Comparison of ENCODE assay signal across 21 cellular contexts in the genomic region with DNA sequence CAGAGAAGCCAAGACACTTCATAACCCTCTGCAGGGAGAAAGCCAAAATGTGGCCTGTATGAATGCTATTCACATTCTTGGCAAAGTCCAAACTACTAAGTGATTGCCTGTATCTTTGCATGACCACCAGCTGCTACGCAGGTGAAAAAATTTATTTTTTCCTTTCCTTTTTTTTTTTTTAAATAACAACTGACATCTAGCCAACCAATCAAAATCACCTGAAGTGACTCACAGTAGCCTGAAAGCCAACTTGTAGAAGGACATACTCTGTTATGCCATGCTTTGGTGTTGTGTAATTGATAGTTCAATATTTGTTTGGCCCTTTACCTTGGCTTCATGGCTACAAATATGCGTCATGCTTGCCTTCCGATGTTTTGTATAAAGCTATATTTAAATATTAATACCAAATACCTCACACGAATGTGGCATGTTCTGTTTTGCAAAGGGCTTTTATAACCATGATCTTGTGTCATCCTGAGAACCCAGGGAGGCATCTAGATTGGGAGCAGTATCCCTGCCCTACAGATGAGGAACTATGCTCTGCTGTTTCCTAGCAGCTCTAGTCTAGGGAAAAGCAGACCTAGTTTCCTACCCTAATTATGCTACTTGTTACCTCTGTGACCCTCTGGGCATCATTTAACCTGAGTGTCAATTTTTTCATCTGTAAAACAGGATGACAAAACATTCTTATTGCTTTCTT.
DNase-seq lines count a peak whose midpoint lies in the region; ATAC-seq and TF ChIP-seq lines count a peak whose summit lies in the region.
"Had no signal": no experiment of that assay in that cellular context is flagged by ENCODE, and none has a peak within 500 bp of the region (broad histone marks: within the 10 kb centered on the region; RNA-seq: fewer than 3 reads in every experiment).

No MANE protein-coding gene starts in this region.

- no peaks in the 10 kb centered on the region for H3K4me1 ChIP-seq in mucosa of descending colon (ENCODE audit: low read depth)
- H3K4me1 ChIP-seq: colonic mucosa, uterus had no signal

- no peak overlapping the region for H3K4me3 Mint-ChIP-seq in activated CD4-positive, alpha-beta T cell treated with anti-CD3 and anti-CD28 coated beads, Interleukin-2, amount 10 ng/mL, durations not matched to agents 24 days and 14 days
- H3K4me3 Mint-ChIP-seq: activated CD8-positive, alpha-beta T cell treated with anti-CD3 and anti-CD28 coated beads, Interleukin-2, amount 10 ng/mL, durations not matched to agents 7 days and 5 days; activated naive CD8-positive, alpha-beta T cell; activated T-cell treated with anti-CD3 and anti-CD28 coated beads, Interleukin-2, amount 50 U/mL, for 72 hours; H9; nephron; stimulated activated naive CD8-positive, alpha-beta T cell treated with anti-CD3 and anti-CD28 coated beads, Interleukin-15, Interleukin-2, amounts not matched to agents 100 ng/mL and 50 ng/mL, for 24 hours; T-cell had no signal

- no peak overlapping the region for H3K4me3 ChIP-seq in mucosa of descending colon
- H3K4me3 ChIP-seq: colonic mucosa, uterus had no signal

- intact Hi-C loops in mucosa of descending colon (cut with DNase I, micrococcal nuclease): no loop called here
- intact Hi-C loops in activated CD4-positive, alpha-beta T cell treated with anti-CD3 and anti-CD28 coated beads, Interleukin-2, amount 10 ng/mL, durations not matched to agents 24 days and 14 days (cut with micrococcal nuclease): no loop called here

- no peak for TF ChIP-seq CTCF in mucosa of descending colon (IDR thresholded peaks at IDR 0.05)

- H3K9me3 Mint-ChIP-seq in activated CD4-positive, alpha-beta T cell treated with anti-CD3 and anti-CD28 coated beads, Interleukin-2, amount 10 ng/mL, durations not matched to agents 24 days and 14 days: no peaks in the 10 kb centered on the region
- H3K9me3 Mint-ChIP-seq: activated T-cell treated with anti-CD3 and anti-CD28 coated beads, Interleukin-2, amount 50 U/mL, for 72 hours; H9; nephron; stimulated activated naive CD8-positive, alpha-beta T cell treated with anti-CD3 and anti-CD28 coated beads, Interleukin-15, Interleukin-2, amounts not matched to agents 100 ng/mL and 50 ng/mL, for 24 hours; T-cell had no signal

- peak; percentile 92 for DNase-seq in DMS79 (lab: John Stamatoyannopoulos, UW)
- peak; percentile 41 for DNase-seq in NCI-H774 (lab: John Stamatoyannopoulos, UW)
- DNase-seq in mucosa of descending colon: no peak
- DNase-seq in islet precursor cell: no peak
- DNase-seq in activated CD4-positive, alpha-beta T cell treated with anti-CD3 and anti-CD28 coated beads, Interleukin-2, amount 10 ng/mL, durations not matched to agents 24 days and 14 days: no peak
- DNase-seq: activated CD8-positive, alpha-beta T cell treated with anti-CD3 and anti-CD28 coated beads, Interleukin-2, amount 10 ng/mL, durations not matched to agents 7 days and 5 days; activated T-cell treated with anti-CD3 and anti-CD28 coated beads, Interleukin-2, amount 50 U/mL, for 72 hours; colonic mucosa; COR-L47; H9; mesenchymal stem cell; posterior cingulate gyrus; stimulated activated CD4-positive, alpha-beta T cell treated with anti-CD3 and anti-CD28 coated beads, Interleukin-2, amount 100 ng/mL, for 24 hours; T-cell; uterus had no signal

- H3K27ac Mint-ChIP-seq in activated CD4-positive, alpha-beta T cell treated with anti-CD3 and anti-CD28 coated beads, Interleukin-2, amount 10 ng/mL, durations not matched to agents 24 days and 14 days: no peak overlapping the region
- H3K27ac Mint-ChIP-seq: activated CD8-positive, alpha-beta T cell treated with anti-CD3 and anti-CD28 coated beads, Interleukin-2, amount 10 ng/mL, durations not matched to agents 7 days and 5 days; activated naive CD8-positive, alpha-beta T cell; activated T-cell treated with anti-CD3 and anti-CD28 coated beads, Interleukin-2, amount 50 U/mL, for 72 hours; nephron; stimulated activated naive CD8-positive, alpha-beta T cell treated with anti-CD3 and anti-CD28 coated beads, Interleukin-15, Interleukin-2, amounts not matched to agents 100 ng/mL and 50 ng/mL, for 24 hours; T-cell had no signal

- H3K4me1 Mint-ChIP-seq in activated CD4-positive, alpha-beta T cell treated with anti-CD3 and anti-CD28 coated beads, Interleukin-2, amount 10 ng/mL, durations not matched to agents 24 days and 14 days: no peaks in the 10 kb centered on the region
- H3K4me1 Mint-ChIP-seq: nephron, T-cell had no signal

- H3K36me3 Mint-ChIP-seq in activated CD4-positive, alpha-beta T cell treated with anti-CD3 and anti-CD28 coated beads, Interleukin-2, amount 10 ng/mL, durations not matched to agents 24 days and 14 days (ENCODE audit: low read depth): peaks cover 1% of the 10 kb centered on the region

- H3K36me3 ChIP-seq in mucosa of descending colon (ENCODE audit: low read depth): no peaks in the 10 kb centered on the region
- H3K36me3 ChIP-seq: colonic mucosa, uterus had no signal

- no peaks in the 10 kb centered on the region for H3K27me3 Mint-ChIP-seq in activated CD4-positive, alpha-beta T cell treated with anti-CD3 and anti-CD28 coated beads, Interleukin-2, amount 10 ng/mL, durations not matched to agents 24 days and 14 days
- H3K27me3 Mint-ChIP-seq: activated naive CD8-positive, alpha-beta T cell; stimulated activated naive CD8-positive, alpha-beta T cell treated with anti-CD3 and anti-CD28 coated beads, Interleukin-15, Interleukin-2, amounts not matched to agents 100 ng/mL and 50 ng/mL, for 24 hours; T-cell had no signal

- ATAC-seq in esophagus mucosa (peak; percentile 79), mucosa of descending colon (peak; percentile 20), HG02973 (IDR thresholded peaks at IDR 0.05; ENCODE audit: unreplicated experiment) (no peak), GM21360 (IDR thresholded peaks at IDR 0.05; ENCODE audit: unreplicated experiment) (no peak)
- ATAC-seq: activated CD8-positive, alpha-beta T cell treated with anti-CD3 and anti-CD28 coated beads, Interleukin-2, amount 10 ng/mL, durations not matched to agents 7 days and 5 days; activated T-cell treated with anti-CD3 and anti-CD28 coated beads, Interleukin-2, amount 50 U/mL, for 72 hours; T-cell had no signal

- H3K9me3 ChIP-seq in mucosa of descending colon: no peaks in the 10 kb centered on the region
- H3K9me3 ChIP-seq: colonic mucosa, uterus had no signal

Comparison
In these comparisons a context has a peak if more than half of its experiments do, and no peak if none do; other contexts are left out.
1. DNase-seq: peak in DMS79 (single experiment) and NCI-H774 (single experiment); none in mucosa of descending colon (0 of 3), islet precursor cell (single experiment) and activated CD4-positive, alpha-beta T cell treated with anti-CD3 and anti-CD28 coated beads, Interleukin-2, amount 10 ng/mL, durations not matched to agents 24 days and 14 days (single experiment).
2. ATAC-seq: peak in esophagus mucosa (single experiment) and mucosa of descending colon (single experiment); none in HG02973 (single experiment) and GM21360 (single experiment).